In the genomic region with DNA sequence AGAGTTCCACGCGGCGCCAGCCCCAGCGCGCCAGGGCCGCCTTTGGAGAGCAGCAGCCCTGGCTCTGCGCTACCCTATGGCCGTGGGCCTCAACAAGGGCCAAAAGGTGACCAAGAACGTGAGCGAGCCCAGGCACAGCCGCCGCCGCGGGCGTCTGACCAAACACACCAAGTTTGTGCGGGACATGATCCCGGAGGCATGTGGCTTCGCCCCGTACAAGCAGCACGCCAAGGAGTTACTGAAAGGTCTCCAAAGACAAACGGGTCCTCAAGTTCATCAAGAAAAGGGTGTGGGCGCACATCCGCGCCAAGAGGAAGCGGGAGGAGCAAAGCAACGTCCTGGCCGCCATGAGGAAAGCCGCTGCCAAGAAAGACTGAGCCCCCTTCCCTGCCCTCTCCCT, we compare ENCODE assay signal across 17 cellular contexts.
"Had no signal": no experiment of that assay in that cellular context is flagged by ENCODE, and none has a peak within 500 bp of the region (broad histone marks: within the 10 kb centered on the region; RNA-seq: fewer than 3 reads in every experiment).

No MANE protein-coding gene starts in this region.

- H3K27me3 ChIP-seq: cardiac muscle cell, esophagus muscularis mucosa, right lobe of liver, spleen, uterus had no signal

- H3K27ac ChIP-seq: cardiac muscle cell, esophagus muscularis mucosa, prostate gland, right lobe of liver, spleen, uterus had no signal

- H3K4me1 ChIP-seq: prostate gland, uterus had no signal

- DNase-seq: activated B cell treated with CpG ODN at 0.5 μM for 24 hours; activated CD4-positive, alpha-beta T cell treated with anti-CD3 and anti-CD28 coated beads for 48 hours; activated CD8-positive, alpha-beta T cell treated with anti-CD3 and anti-CD28 coated beads for 36 hours; activated effector memory CD4-positive, alpha-beta T cell treated with Interleukin-2 at 50 U/mL for 16 hours; activated naive CD4-positive, alpha-beta T cell treated with anti-CD3 and anti-CD28 coated beads, Interleukin-2, amount 50 U/mL, for 16 hours; activated T-cell treated with anti-CD3 and anti-CD28 coated beads, Interleukin-2, amount 50 U/mL, for 4 hours; glutamatergic neuron; nucleus accumbens; right lobe of liver; spleen; stimulated activated naive CD8-positive, alpha-beta T cell treated with anti-CD3 and anti-CD28 coated beads, Interleukin-15, amount 100 ng/mL, for 72 hours; uterus had no signal

- H3K36me3 Mint-ChIP-seq: memory B cell; natural killer cell treated with Interleukin-12 subunit alpha and Interleukin-12 subunit beta and Interleukin-15 and Interleukin-18, amount 100 ng/mL, for 72 hours had no signal

- H3K4me3 ChIP-seq: cardiac muscle cell, esophagus muscularis mucosa, prostate gland, right lobe of liver, spleen, uterus had no signal

- H3K36me3 ChIP-seq: cardiac muscle cell, esophagus muscularis mucosa, prostate gland, right lobe of liver, uterus had no signal

- H3K4me3 Mint-ChIP-seq: activated B cell treated with CpG ODN at 0.5 μM for 24 hours; activated CD8-positive, alpha-beta T cell treated with anti-CD3 and anti-CD28 coated beads for 36 hours; activated T-cell treated with anti-CD3 and anti-CD28 coated beads, Interleukin-2, amount 50 U/mL, for 4 hours; memory B cell; natural killer cell treated with Interleukin-12 subunit alpha and Interleukin-12 subunit beta and Interleukin-15 and Interleukin-18, amount 100 ng/mL, for 72 hours; stimulated activated naive CD8-positive, alpha-beta T cell treated with anti-CD3 and anti-CD28 coated beads, Interleukin-15, amount 100 ng/mL, for 72 hours had no signal

- H3K9me3 ChIP-seq: esophagus muscularis mucosa, prostate gland, right lobe of liver, uterus had no signal

- ATAC-seq: activated CD8-positive, alpha-beta T cell treated with anti-CD3 and anti-CD28 coated beads for 36 hours; activated T-cell treated with anti-CD3 and anti-CD28 coated beads, Interleukin-2, amount 50 U/mL, for 4 hours; natural killer cell treated with Interleukin-12 subunit alpha and Interleukin-12 subunit beta and Interleukin-15 and Interleukin-18, amount 100 ng/mL, for 72 hours; stimulated activated naive CD8-positive, alpha-beta T cell treated with anti-CD3 and anti-CD28 coated beads, Interleukin-15, amount 100 ng/mL, for 72 hours had no signal

- H3K27ac Mint-ChIP-seq: activated B cell treated with CpG ODN at 0.5 μM for 24 hours; activated CD8-positive, alpha-beta T cell treated with anti-CD3 and anti-CD28 coated beads for 36 hours; stimulated activated naive CD8-positive, alpha-beta T cell treated with anti-CD3 and anti-CD28 coated beads, Interleukin-15, amount 100 ng/mL, for 72 hours had no signal

- H3K9me3 Mint-ChIP-seq: activated B cell treated with CpG ODN at 0.5 μM for 24 hours; activated CD8-positive, alpha-beta T cell treated with anti-CD3 and anti-CD28 coated beads for 36 hours; activated T-cell treated with anti-CD3 and anti-CD28 coated beads, Interleukin-2, amount 50 U/mL, for 4 hours; memory B cell; natural killer cell treated with Interleukin-12 subunit alpha and Interleukin-12 subunit beta and Interleukin-15 and Interleukin-18, amount 100 ng/mL, for 72 hours; stimulated activated naive CD8-positive, alpha-beta T cell treated with anti-CD3 and anti-CD28 coated beads, Interleukin-15, amount 100 ng/mL, for 72 hours had no signal

- H3K27me3 Mint-ChIP-seq: activated B cell treated with CpG ODN at 0.5 μM for 24 hours; activated CD8-positive, alpha-beta T cell treated with anti-CD3 and anti-CD28 coated beads for 36 hours; memory B cell; natural killer cell treated with Interleukin-12 subunit alpha and Interleukin-12 subunit beta and Interleukin-15 and Interleukin-18, amount 100 ng/mL, for 72 hours; stimulated activated naive CD8-positive, alpha-beta T cell treated with anti-CD3 and anti-CD28 coated beads, Interleukin-15, amount 100 ng/mL, for 72 hours had no signal
